In genomic region chr1:93180723-93181613, GRCh38 we compare ENCODE assay signal across 8 cellular contexts. TPM values are rescaled to one million over a fixed set of nuclear protein-coding genes. Genes with fewer than 3 reads are reported as not detected.
DNase-seq lines count a peak whose midpoint lies in the region; ATAC-seq and TF ChIP-seq lines count a peak whose summit lies in the region.

A gene with protein sequence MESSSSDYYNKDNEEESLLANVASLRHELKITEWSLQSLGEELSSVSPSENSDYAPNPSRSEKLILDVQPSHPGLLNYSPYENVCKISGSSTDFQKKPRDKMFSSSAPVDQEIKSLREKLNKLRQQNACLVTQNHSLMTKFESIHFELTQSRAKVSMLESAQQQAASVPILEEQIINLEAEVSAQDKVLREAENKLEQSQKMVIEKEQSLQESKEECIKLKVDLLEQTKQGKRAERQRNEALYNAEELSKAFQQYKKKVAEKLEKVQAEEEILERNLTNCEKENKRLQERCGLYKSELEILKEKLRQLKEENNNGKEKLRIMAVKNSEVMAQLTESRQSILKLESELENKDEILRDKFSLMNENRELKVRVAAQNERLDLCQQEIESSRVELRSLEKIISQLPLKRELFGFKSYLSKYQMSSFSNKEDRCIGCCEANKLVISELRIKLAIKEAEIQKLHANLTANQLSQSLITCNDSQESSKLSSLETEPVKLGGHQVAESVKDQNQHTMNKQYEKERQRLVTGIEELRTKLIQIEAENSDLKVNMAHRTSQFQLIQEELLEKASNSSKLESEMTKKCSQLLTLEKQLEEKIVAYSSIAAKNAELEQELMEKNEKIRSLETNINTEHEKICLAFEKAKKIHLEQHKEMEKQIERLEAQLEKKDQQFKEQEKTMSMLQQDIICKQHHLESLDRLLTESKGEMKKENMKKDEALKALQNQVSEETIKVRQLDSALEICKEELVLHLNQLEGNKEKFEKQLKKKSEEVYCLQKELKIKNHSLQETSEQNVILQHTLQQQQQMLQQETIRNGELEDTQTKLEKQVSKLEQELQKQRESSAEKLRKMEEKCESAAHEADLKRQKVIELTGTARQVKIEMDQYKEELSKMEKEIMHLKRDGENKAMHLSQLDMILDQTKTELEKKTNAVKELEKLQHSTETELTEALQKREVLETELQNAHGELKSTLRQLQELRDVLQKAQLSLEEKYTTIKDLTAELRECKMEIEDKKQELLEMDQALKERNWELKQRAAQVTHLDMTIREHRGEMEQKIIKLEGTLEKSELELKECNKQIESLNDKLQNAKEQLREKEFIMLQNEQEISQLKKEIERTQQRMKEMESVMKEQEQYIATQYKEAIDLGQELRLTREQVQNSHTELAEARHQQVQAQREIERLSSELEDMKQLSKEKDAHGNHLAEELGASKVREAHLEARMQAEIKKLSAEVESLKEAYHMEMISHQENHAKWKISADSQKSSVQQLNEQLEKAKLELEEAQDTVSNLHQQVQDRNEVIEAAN (N-terminal part only) (plus strand): TSS chr1:93180724. CDS start chr1:93183362, 2,638 bp downstream.

- H3K9me3 ChIP-seq in HUES6 (ENCODE audit: control insufficient read depth, insufficient read depth, low read depth, low read length) (no peaks in the 10 kb centered on the region), tibial artery (no peaks in the 10 kb centered on the region)
- no peaks in the 10 kb centered on the region for H3K9me3 ChIP-seq in naive thymus-derived CD4-positive, alpha-beta T cell (ENCODE audit: control insufficient read depth in 2 of 3, low read length in 3 of 3)

- no peak for TF ChIP-seq CTCF in tibial artery (IDR thresholded peaks at IDR 0.05)

- CTCF ChIA-PET in naive thymus-derived CD4-positive, alpha-beta T cell (lab: Charles Lee) = interaction anchor here (0.7 kb wide), 1 partner anchor 102 kb away, joined by 3 read pairs; the partner anchor contains the start of gene MTF2

- DNase-seq in COR-L47 (lab: John Stamatoyannopoulos, UW) = peak; percentile 50
- peak; percentile 16 for DNase-seq in GM19238 (ENCODE audit: insufficient read length, low spot score)
- peak; percentile 45 for DNase-seq in T-helper 9 cell
- DNase-seq in dermis microvascular lymphatic vessel endothelial cell (ENCODE audit: low read depth in 2 of 2) = peak; percentile 11 to 51
- peak in 1 of 9 donors; percentile 63 for DNase-seq in naive thymus-derived CD4-positive, alpha-beta T cell
- DNase-seq in tibial artery = no peak

- no peaks in the 10 kb centered on the region for H3K9me3 Mint-ChIP-seq in naive thymus-derived CD4-positive, alpha-beta T cell

- peak within 1 kb of the TSS; percentile 91 to 98 (median 94) for H3K4me3 Mint-ChIP-seq in naive thymus-derived CD4-positive, alpha-beta T cell

- peak within 1 kb of the TSS; percentile 86 to 99 (median 97) for H3K27ac Mint-ChIP-seq in naive thymus-derived CD4-positive, alpha-beta T cell

- H3K36me3 ChIP-seq in HUES6 (ENCODE audit: control insufficient read depth, insufficient read depth, low read length) = peaks cover 5% of the 10 kb centered on the region; the same call in 1 of the 2 replicates
- peaks cover 0 to 7% (median 2%) of the 10 kb centered on the region in 3 experiments for H3K36me3 ChIP-seq in naive thymus-derived CD4-positive, alpha-beta T cell (ENCODE audit: control insufficient read depth in 2 of 3, insufficient read depth in 3 of 3, low read length in 3 of 3)
- no peaks in the 10 kb centered on the region for H3K36me3 ChIP-seq in tibial artery

- H3K27me3 ChIP-seq in HUES6 (ENCODE audit: control insufficient read depth, insufficient read depth, low read length) = no peaks in the 10 kb centered on the region
- H3K27me3 ChIP-seq in naive thymus-derived CD4-positive, alpha-beta T cell (ENCODE audit: control insufficient read depth in 2 of 2, insufficient read depth in 2 of 2, low read length in 2 of 2) = no peaks in the 10 kb centered on the region
- H3K27me3 ChIP-seq in tibial artery = no peaks in the 10 kb centered on the region

- H3K4me3 ChIP-seq in HUES6 (ENCODE audit: low read depth, low read length) = peak within 1 kb of the TSS; percentile 81
- peak within 1 kb of the TSS; percentile 95 for H3K4me3 ChIP-seq in naive thymus-derived CD4-positive, alpha-beta T cell (ENCODE audit: low read length)
- H3K4me3 ChIP-seq in tibial artery = peak within 1 kb of the TSS; percentile 91 to 99

- no peaks in the 10 kb centered on the region; the same call in 1 of the 2 replicates for H3K4me1 ChIP-seq in HUES6 (ENCODE audit: control insufficient read depth, insufficient read depth, low read length)
- H3K4me1 ChIP-seq in naive thymus-derived CD4-positive, alpha-beta T cell (ENCODE audit: control insufficient read depth in 2 of 2, insufficient read depth in 2 of 2, low read length in 2 of 2) = peaks cover 21 to 26% of the 10 kb centered on the region in 2 donors
- peaks cover 0 to 38% (median 17%) of the 10 kb centered on the region in 4 donors for H3K4me1 ChIP-seq in tibial artery

- H3K9ac ChIP-seq in HUES6 (ENCODE audit: low read length) = peak within 1 kb of the TSS; percentile 88

- intact Hi-C loops in naive thymus-derived CD4-positive, alpha-beta T cell (cut with micrococcal nuclease) = loop anchor here (1.0 to 10.0 kb wide), 22 partner anchors 20 to 1891 kb away; partner anchors contain the start of genes ABCD3 (in 2 of the 2), GCLM (in 2 of the 2), MTF2 (in 2 of the 2) and ALG14 (in 1 of the 2)
- intact Hi-C loops in tibial artery (cut with DNase I; ENCODE audit: low total_unique reads) = loop anchor here (10.0 kb wide), 2 partner anchors 96 to 346 kb away; partner anchors contain the start of gene RPL5

- peaks cover 28 to 59% (median 42%) of the 10 kb centered on the region in 7 donors for H3K4me1 Mint-ChIP-seq in naive thymus-derived CD4-positive, alpha-beta T cell

- peaks cover 0 to 21% (median 0%) of the 10 kb centered on the region in 5 donors for H3K36me3 Mint-ChIP-seq in naive thymus-derived CD4-positive, alpha-beta T cell

- H3K27ac ChIP-seq in HUES6 (ENCODE audit: low read depth, low read length) (peak within 1 kb of the TSS; percentile 36; the same call in 1 of the 2 replicates), tibial artery (peak within 1 kb of the TSS; percentile 99 to 100)
- H3K27ac ChIP-seq in naive thymus-derived CD4-positive, alpha-beta T cell (ENCODE audit: low read depth, low read length) = peak within 1 kb of the TSS; percentile 91

- no peaks in the 10 kb centered on the region for H3K27me3 Mint-ChIP-seq in naive thymus-derived CD4-positive, alpha-beta T cell

- peak; percentile 47 for ATAC-seq in naive thymus-derived CD4-positive, alpha-beta T cell
- ATAC-seq in GM18873 (IDR thresholded peaks at IDR 0.05; ENCODE audit: low FRiP score, unreplicated experiment) = no peak

- POLR2A ChIA-PET in naive thymus-derived CD4-positive, alpha-beta T cell (lab: Charles Lee) = interaction anchor here (1.1 kb wide), 1 partner anchor 165 kb away, joined by 4 read pairs; the partner anchor contains the start of gene DR1

RNA-seq across cellular contexts. Expression of the gene that starts here (rescaled TPM):
- total RNA-seq in dermis microvascular lymphatic vessel endothelial cell = 3.7 and 5.9 TPM in 2 replicates
- 10 to 100 TPM in 2 of 5 experiments, 1 to 10 TPM in 3; 5.2 to 13.7 (median 9.9) TPM for total RNA-seq in naive thymus-derived CD4-positive, alpha-beta T cell
- polyA plus RNA-seq in naive thymus-derived CD4-positive, alpha-beta T cell = 1 to 10 TPM; 3.4 to 6.9 TPM

Comparison
In these comparisons a context has a peak if more than half of its experiments do, and no peak if none do; other contexts are left out.
1. DNase-seq: peak in COR-L47 (single experiment), GM19238 (single experiment), T-helper 9 cell (single experiment) and dermis microvascular lymphatic vessel endothelial cell (2 of 2); none in tibial artery (0 of 2).
2. H3K27ac ChIP-seq: peak in every context shown above with its lines; median percentile 100 in tibial artery; 91 in naive thymus-derived CD4-positive, alpha-beta T cell; 36 in HUES6.
3. Peak in every context shown above with its lines, with median percentiles within 50 percentile points of each other: H3K4me3 ChIP-seq.